ENCODE assay signal across 13 cellular contexts in genomic region chr18:51183372-51184091, GRCh38.
"Had no signal": no experiment of that assay in that cellular context is flagged by ENCODE, and none has a peak within 500 bp of the region (broad histone marks: within the 10 kb centered on the region; RNA-seq: fewer than 3 reads in every experiment).

No MANE protein-coding gene starts in this region.

- H3K9me3 ChIP-seq: gastroesophageal sphincter, SJSA1, transverse colon had no signal

- H3K27me3 ChIP-seq: gastroesophageal sphincter, neural progenitor cell, SJSA1, transverse colon had no signal

- H3K27me3 Mint-ChIP-seq: activated naive CD4-positive, alpha-beta T cell treated with anti-CD3 and anti-CD28 coated beads, Interleukin-2, amount 10 ng/mL, durations not matched to agents 7 days and 5 days; brain had no signal

- H3K4me1 Mint-ChIP-seq: neural progenitor cell had no signal

- H3K4me3 Mint-ChIP-seq: activated naive CD4-positive, alpha-beta T cell treated with anti-CD3 and anti-CD28 coated beads, Interleukin-2, amount 10 ng/mL, durations not matched to agents 7 days and 5 days; activated T-cell treated with anti-CD3 and anti-CD28 coated beads, Interleukin-2, amount 50 U/mL, for 4 hours; brain; neural progenitor cell had no signal

- H3K36me3 ChIP-seq: neural progenitor cell, transverse colon had no signal

- H3K4me3 ChIP-seq: gastroesophageal sphincter, neural progenitor cell, SJSA1, transverse colon had no signal

- H3K27ac Mint-ChIP-seq: neural progenitor cell had no signal

- H3K27ac ChIP-seq: gastroesophageal sphincter, neural progenitor cell, parathyroid adenoma, SJSA1, transverse colon had no signal

- H3K4me1 ChIP-seq: parathyroid adenoma had no signal

- ATAC-seq: activated T-cell treated with anti-CD3 and anti-CD28 coated beads, Interleukin-2, amount 50 U/mL, for 4 hours; gastroesophageal sphincter had no signal

- DNase-seq: activated naive CD4-positive, alpha-beta T cell treated with anti-CD3 and anti-CD28 coated beads, Interleukin-2, amount 10 ng/mL, durations not matched to agents 7 days and 5 days; activated T-cell treated with anti-CD3 and anti-CD28 coated beads, Interleukin-2, amount 50 U/mL, for 4 hours; amniotic stem cell; kidney; stimulated activated CD4-positive, alpha-beta T cell treated with anti-CD3 and anti-CD28 coated beads, Interleukin-15, amount 100 ng/mL, for 24 hours; stimulated activated CD4-positive, alpha-beta T cell treated with anti-CD3 and anti-CD28 coated beads, Interleukin-4, amount 100 ng/mL, for 4 hours; T-helper 9 cell; transverse colon had no signal

- H3K9me3 Mint-ChIP-seq: activated naive CD4-positive, alpha-beta T cell treated with anti-CD3 and anti-CD28 coated beads, Interleukin-2, amount 10 ng/mL, durations not matched to agents 7 days and 5 days; activated T-cell treated with anti-CD3 and anti-CD28 coated beads, Interleukin-2, amount 50 U/mL, for 4 hours had no signal
